ENCODE assay signal across 21 cellular contexts in the genomic region with DNA sequence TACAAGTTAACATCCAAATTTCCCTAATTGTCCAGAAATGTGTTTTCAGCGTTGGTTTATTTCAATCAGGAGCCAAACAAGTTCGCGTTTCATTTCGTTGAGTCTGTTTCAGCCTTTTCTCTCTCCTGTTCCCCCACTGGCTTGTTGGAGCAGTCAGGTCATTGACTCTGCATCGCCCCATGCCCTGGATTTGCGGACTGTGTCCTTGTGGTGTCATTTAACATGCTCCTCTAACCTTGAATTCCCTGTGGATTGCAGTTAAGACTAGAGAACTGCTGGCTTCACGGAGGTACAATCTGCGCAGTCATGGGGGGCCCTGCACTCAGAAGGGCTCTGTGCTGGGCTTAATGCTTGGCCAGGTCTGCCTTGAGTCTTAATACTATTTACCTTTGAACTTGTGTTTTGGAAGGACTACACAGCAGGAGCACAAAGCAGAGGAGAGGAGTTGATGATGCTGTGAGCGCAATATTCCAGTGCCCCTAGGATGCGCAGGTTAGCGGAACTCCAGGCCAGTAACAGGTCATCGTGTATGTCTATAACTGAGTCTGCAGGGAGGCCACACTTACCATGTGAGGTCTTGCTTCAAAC. TPM values are rescaled to one million over a fixed set of nuclear protein-coding genes. Genes with fewer than 3 reads are reported as not detected.
DNase-seq lines count a peak whose midpoint lies in the region; ATAC-seq, FAIRE-seq and TF ChIP-seq lines count a peak whose summit lies in the region.
"Had no signal": no experiment of that assay in that cellular context is flagged by ENCODE, and none has a peak within 500 bp of the region (broad histone marks: within the 10 kb centered on the region; RNA-seq: fewer than 3 reads in every experiment).

No MANE protein-coding gene starts in this region.

- in situ Hi-C loops in IMR-90 (cut with MboI; ENCODE audit: low sequenced_read_pairs) = no loop called here
- in situ Hi-C loops in K562 (cut with MboI) = no loop called here
- in situ Hi-C loops in G401 (cut with HindIII; ENCODE audit: low sequenced_read_pairs) = no loop called here

- H3K9me1 ChIP-seq in IMR-90 (ENCODE audit: insufficient read depth, low read length) (no peaks in the 10 kb centered on the region), K562 (ENCODE audit: control insufficient read depth, insufficient read depth, low read length) (no peaks in the 10 kb centered on the region)

- peak overlapping the region; percentile 9 for H2AK9ac ChIP-seq in IMR-90 (replicated peaks; ENCODE audit: low read depth, low read length, poor library complexity)

- H3K18ac ChIP-seq in IMR-90 (ENCODE audit: low read depth, low read length) (no peak overlapping the region), neuronal stem cell (ENCODE audit: low read length) (no peak overlapping the region)

- H3K27me3 ChIP-seq in IMR-90 (ENCODE audit: control insufficient read depth, insufficient read depth, low read length) = peaks cover 3% of the 10 kb centered on the region
- H3K27me3 ChIP-seq in K562 (ENCODE audit: control insufficient read depth in 2 of 2, insufficient read depth in 2 of 2, low read length in 2 of 2) = no peaks in the 10 kb centered on the region
- no peaks in the 10 kb centered on the region for H3K27me3 ChIP-seq in neuronal stem cell (ENCODE audit: control insufficient read depth in 3 of 3, insufficient read depth in 3 of 3, low read depth in 1 of 3, low read length in 3 of 3)
- H3K27me3 ChIP-seq: BE2C had no signal

- H4K20me1 ChIP-seq in IMR-90 (ENCODE audit: insufficient read depth, low read length) = no peaks in the 10 kb centered on the region
- H4K20me1 ChIP-seq in K562 (replicated peaks; ENCODE audit: control insufficient read depth, insufficient read depth, low read length) = no peaks in the 10 kb centered on the region

- H3K9ac ChIP-seq in IMR-90 (ENCODE audit: low read depth, low read length) (no peak overlapping the region), K562 (ENCODE audit: insufficient read depth in 1 of 2, low read depth in 2 of 2, low read length in 2 of 2) (no peak overlapping the region), neuronal stem cell (ENCODE audit: low read depth, low read length, poor library complexity) (no peak overlapping the region)
- H3K9ac ChIP-seq: GM23248 had no signal

- ATAC-seq in IMR-90 (ENCODE audit: low read depth) = no peak
- peak; percentile 18; the same call in 1 of the 3 replicates for ATAC-seq in K562

- no peaks in the 10 kb centered on the region for H3K79me2 ChIP-seq in K562 (ENCODE audit: control insufficient read depth, insufficient read depth, low read length)

- H3K79me1 ChIP-seq in IMR-90 (ENCODE audit: low read depth in 1 of 2, low read length in 2 of 2) = no peaks in the 10 kb centered on the region
- H3K79me1 ChIP-seq in neuronal stem cell (ENCODE audit: low read depth, low read length) = no peaks in the 10 kb centered on the region

- intact Hi-C loops in IMR-90 (cut with micrococcal nuclease) = loop anchor here (10.0 kb wide), 1 partner anchor 1995 kb away; a partner anchor contains a TSS
- intact Hi-C loops in K562 (cut with micrococcal nuclease) = no loop called here

- H3K23ac ChIP-seq in IMR-90 (ENCODE audit: low read depth, low read length) (no peak overlapping the region), neuronal stem cell (ENCODE audit: low read depth, low read length, poor library complexity) (no peak overlapping the region)

- TF ChIP-seq CTCF in IMR-90 (conservative IDR thresholded peaks at IDR 0.05; ENCODE audit: low read depth, low read length) (no peak), K562 (IDR thresholded peaks at IDR 0.05 in 2 of 3, conservative IDR thresholded peaks at IDR 0.05 in 1 of 3; ENCODE audit: insufficient read depth in 2 of 3, low read depth in 1 of 3, low read length in 3 of 3) (no peak)

- CTCF ChIA-PET in IMR-90 (lab: Yijun Ruan, JAX) = no interaction called here
- CTCF ChIA-PET in K562 (lab: Yijun Ruan, JAX; ENCODE audit: low intra/inter-chr PET ratio) = no interaction called here

- H3K14ac ChIP-seq in IMR-90 (replicated peaks; ENCODE audit: low read depth, low read length) (no peak overlapping the region), neuronal stem cell (ENCODE audit: low read length) (no peak overlapping the region)

- FAIRE-seq in K562 (lab: Jason Lieb, UNC) = no peak
- FAIRE-seq: GM12891, H54, HTR-8/SVneo had no signal

- WGBS in IMR-90 (ENCODE audit: extremely low coverage in 2 of 2, insufficient read length in 1 of 2), 2 experiments = 80% methylated on average over 2 of the region's 12 CpGs; no CpG with 5 or more reads in 1 of the 2 experiments
- WGBS in K562 (ENCODE audit: insufficient coverage, low coverage, missing lambda C conversion rate) = 37% methylated on average over 12 of the region's 12 CpGs
- WGBS in neuronal stem cell (ENCODE audit: extremely low coverage in 2 of 2, insufficient read length in 2 of 2, insufficient replicate concordance in 1 of 2), 2 donors = no CpG with 5 or more reads among the region's 12 CpGs

- H3K4ac ChIP-seq in IMR-90 (ENCODE audit: low read depth, low read length) (no peak overlapping the region), neuronal stem cell (ENCODE audit: low read length) (no peak overlapping the region)

- H3K36me3 ChIP-seq in IMR-90 (ENCODE audit: control insufficient read depth, insufficient read depth, low read length) (no peaks in the 10 kb centered on the region), K562 (ENCODE audit: control insufficient read depth, insufficient read depth, low read length) (no peaks in the 10 kb centered on the region), neuronal stem cell (replicated peaks in 1 of 2; ENCODE audit: control insufficient read depth in 2 of 2, insufficient read depth in 2 of 2, low read length in 2 of 2) (no peaks in the 10 kb centered on the region)
- H3K36me3 ChIP-seq: BE2C had no signal

- H3K9me3 ChIP-seq in IMR-90 (ENCODE audit: control insufficient read depth, insufficient read depth, low read length) (no peaks in the 10 kb centered on the region), K562 (replicated peaks; ENCODE audit: control insufficient read depth, insufficient read depth, low read depth, low read length) (no peaks in the 10 kb centered on the region), neuronal stem cell (replicated peaks in 1 of 2; ENCODE audit: control insufficient read depth in 2 of 2, insufficient read depth in 1 of 2, low read depth in 1 of 2, low read length in 2 of 2) (no peaks in the 10 kb centered on the region)
- H3K9me3 ChIP-seq: BE2C had no signal

- H2BK120ac ChIP-seq in IMR-90 (ENCODE audit: low read depth, low read length) = no peak overlapping the region
- H2BK120ac ChIP-seq in neuronal stem cell (ENCODE audit: low read depth, low read length) = no peak overlapping the region

- no peak for TF ChIP-seq EP300 in K562 (IDR thresholded peaks at IDR 0.05; ENCODE audit: low read length)

- H3K4me3 ChIP-seq in IMR-90 (ENCODE audit: insufficient read depth, low read depth, low read length) = no peak overlapping the region
- H3K4me3 ChIP-seq in K562 = no peak overlapping the region
- H3K4me3 ChIP-seq in neuronal stem cell (ENCODE audit: low read length in 2 of 2) = no peak overlapping the region
- H3K4me3 ChIP-seq: GM23248 had no signal

- H2BK20ac ChIP-seq in IMR-90 (ENCODE audit: low read depth, low read length) = no peak overlapping the region

- H3K27ac ChIP-seq in IMR-90 (ENCODE audit: insufficient read depth, low read length) = no peak overlapping the region
- H3K27ac ChIP-seq in K562 (ENCODE audit: extremely low read depth, low read depth, low read length) = no peak overlapping the region
- no peak overlapping the region for H3K27ac ChIP-seq in neuronal stem cell (replicated peaks; ENCODE audit: low read length)
- H3K27ac ChIP-seq: GM23248 had no signal

- dilution Hi-C loops in IMR-90 (cut with HindIII; ENCODE audit: low sequenced_read_pairs, unreplicated experiment) = no loop called here

- TF ChIP-seq POLR2A in IMR-90 (IDR thresholded peaks at IDR 0.05; ENCODE audit: low read depth, low read length) (no peak), K562 (conservative IDR thresholded peaks at IDR 0.05) (no peak)

- H4K5ac ChIP-seq in IMR-90 (ENCODE audit: low read depth, low read length) = no peak overlapping the region

- POLR2A ChIA-PET in IMR-90 (lab: Charles Lee; ENCODE audit: unreplicated experiment) = no interaction called here
- POLR2A ChIA-PET in K562 (lab: Yijun Ruan, JAX) = no interaction called here

- DNase-seq in IMR-90 (no peak), K562 (ENCODE audit: extremely low read depth in 1 of 4, low spot score in 3 of 4) (no peak), left kidney (ENCODE audit: low read depth, low spot score) (peak; percentile 22), neuronal stem cell (ENCODE audit: low spot score) (no peak), activated gamma-delta T cell treated with Interleukin-2 at 50 U/mL for 16 hours (no peak), AML-193 (lab: John Stamatoyannopoulos, UW) (no peak), G401 (ENCODE audit: low spot score) (no peak)
- DNase-seq: BE2C; C1 segment of cervical spinal cord; CD4-positive, CD25-positive, alpha-beta regulatory T cell; CD8-positive, alpha-beta memory T cell; COR-L47; DMS 273 treated with DMSO at 0.1 percent for 48 hours; DMS53; DND-41; EL; GM23248; HCEC 1CT had no signal

- BruUV-seq in IMR-90 (replicated peaks; lab: Mats Ljungman, UMichigan) (no TSS peak), K562 (replicated peaks; lab: Mats Ljungman, UMichigan) (no TSS peak)

- no peaks in the 10 kb centered on the region for H3K4me1 ChIP-seq in IMR-90 (ENCODE audit: control insufficient read depth, insufficient read depth, low read length)
- H3K4me1 ChIP-seq in K562 (replicated peaks in 1 of 2; ENCODE audit: control insufficient read depth in 2 of 2, insufficient read depth in 2 of 2, low read length in 2 of 2) = peaks cover 0 to 6% of the 10 kb centered on the region in 2 experiments; a peak in 2 of 5 replicates
- peaks cover 0 to 3% of the 10 kb centered on the region in 2 donors for H3K4me1 ChIP-seq in neuronal stem cell (ENCODE audit: control insufficient read depth in 2 of 2, insufficient read depth in 1 of 2, low read depth in 1 of 2, low read length in 2 of 2)
- H3K4me1 ChIP-seq: BE2C had no signal

- no peak overlapping the region for H3K56ac ChIP-seq in IMR-90 (ENCODE audit: extremely low read depth, insufficient read depth, low read length)

- H4K8ac ChIP-seq in IMR-90 (ENCODE audit: low read depth in 2 of 2, low read length in 2 of 2) (no peak overlapping the region), neuronal stem cell (ENCODE audit: low read depth, low read length) (no peak overlapping the region)

- H2AFZ ChIP-seq in IMR-90 (replicated peaks; ENCODE audit: low read length, poor library complexity) (no peak overlapping the region), K562 (ENCODE audit: low read depth, low read length) (peak overlapping the region; percentile 60), neuronal stem cell (ENCODE audit: low read length) (peak overlapping the region; percentile 21)
- H2AFZ ChIP-seq: GM23248 had no signal

- H3K4me2 ChIP-seq in IMR-90 (ENCODE audit: low read depth, low read length) = no peak overlapping the region
- no peak overlapping the region; the same call in 1 of the 2 replicates for H3K4me2 ChIP-seq in K562 (ENCODE audit: insufficient read depth, low read length)
- no peak overlapping the region for H3K4me2 ChIP-seq in neuronal stem cell (ENCODE audit: insufficient read depth, low read length, poor library complexity, severe bottlenecking)

- H2BK5ac ChIP-seq in IMR-90 (ENCODE audit: low read depth, low read length, poor library complexity, severe bottlenecking) = no peak overlapping the region
- no peak overlapping the region for H2BK5ac ChIP-seq in neuronal stem cell (ENCODE audit: low read length)

- H2AK5ac ChIP-seq in IMR-90 (ENCODE audit: low read depth, low read length) = no peak overlapping the region
- no peak overlapping the region for H2AK5ac ChIP-seq in neuronal stem cell (ENCODE audit: low read depth, low read length)

- no peak overlapping the region for H2BK15ac ChIP-seq in IMR-90 (ENCODE audit: low read depth, low read length)
- no peak overlapping the region for H2BK15ac ChIP-seq in neuronal stem cell (ENCODE audit: low read length)

- H2BK12ac ChIP-seq in neuronal stem cell (ENCODE audit: low read length) = no peak overlapping the region

- H4K91ac ChIP-seq in IMR-90 (ENCODE audit: insufficient read depth, low read depth, low read length) = no peak overlapping the region
- H4K91ac ChIP-seq in neuronal stem cell (ENCODE audit: low read depth, low read length, poor library complexity) = no peak overlapping the region

- TF ChIP-seq RAD21 in IMR-90 (IDR thresholded peaks at IDR 0.05; ENCODE audit: low read length) = no peak
- no peak for TF ChIP-seq RAD21 in K562 (CRISPR knock-in tag; conservative IDR thresholded peaks at IDR 0.05 in 1 of 2, IDR thresholded peaks at IDR 0.05 in 1 of 2)

RNA-seq across cellular contexts. Expression of a gene that starts 5.5 kb away (rescaled TPM):
- total RNA-seq in IMR-90 (2012; rRNA removed) = 7.2 and 9.7 TPM in 2 replicates
- polyA plus RNA-seq in IMR-90 (2012; rRNA removed) = 2.6 and 3.0 TPM in 2 replicates
- polyA plus RNA-seq in IMR-90 (2012; cell fraction: cytosol; rRNA removed) = 0.62 and 1.0 TPM in 2 replicates
- polyA plus RNA-seq in IMR-90 (2012; cell fraction: nucleus; rRNA removed; ENCODE audit: low replicate concordance) = 1.5 and 23.2 TPM in 2 replicates
- total RNA-seq in K562 (2011; cell fraction: chromatin; rRNA removed; ENCODE audit: low replicate concordance) = 13.5 and 50.3 TPM in 2 replicates
- 7.0 and 7.7 TPM in 2 replicates for total RNA-seq in K562 (2011; cell fraction: nucleolus; rRNA removed)
- total RNA-seq in K562 (2011; cell fraction: nucleoplasm; rRNA removed) = 13.1 and 15.0 TPM in 2 replicates
- total RNA-seq in K562 (2014; rRNA removed) = 2.9 and 3.8 TPM in 2 replicates
- 9.6 and 11.1 TPM in 2 replicates for total RNA-seq in K562 (2014; rRNA removed; fragmentation: Illumina TruSeq; extraction: Trizol)
- 6.5 and 6.7 TPM in 2 replicates for total RNA-seq in K562 (2015; rRNA removed; fragmentation: Illumina TruSeq; extraction: Trizol)
- 5.7 and 7.0 TPM in 2 replicates for total RNA-seq in K562 (2021)
- polyA plus RNA-seq in K562 (2011; rRNA removed) = 0.77 and 8.9 TPM in 2 replicates
- 1.3 TPM in 2 replicates for polyA plus RNA-seq in K562 (2011; cell fraction: cytosol; rRNA removed)
- polyA plus RNA-seq in K562 (2011; cell fraction: nucleus; rRNA removed) = 1.9 and 11.7 TPM in 2 replicates
- polyA plus RNA-seq in K562 (2012) = 2.5 and 4.2 TPM in 2 replicates
- polyA plus RNA-seq in K562 (2014; fragmentation: Illumina TruSeq; extraction: Trizol) = 3.2 and 3.9 TPM in 2 replicates
- 1 to 10 TPM; 3.2 to 3.4 TPM for polyA plus RNA-seq in K562 (2014; fragmentation: Nextera tagmentation; extraction: Ambion mirVana)
- polyA plus RNA-seq in K562 (2014; rRNA removed) = 2.5 and 6.6 TPM in 2 replicates
- polyA minus RNA-seq in K562 (2011; rRNA and poly(A)+ RNA removed) = 1.3 and 12.8 TPM in 2 replicates
- polyA minus RNA-seq in K562 (2011; cell fraction: cytosol; rRNA and poly(A)+ RNA removed) = 3.8 TPM in 1 of 2 replicates, not detected in the other
- polyA minus RNA-seq in K562 (2011; cell fraction: nucleus; rRNA and poly(A)+ RNA removed) = 2.3 and 16.0 TPM in 2 replicates
- 6.7 TPM for polyA plus RNA-seq in neuronal stem cell (2013, experiment 1 of 2)
- polyA plus RNA-seq in neuronal stem cell (2013, experiment 2 of 2) = 6.7 TPM
- 6.6 and 11.6 TPM in 2 replicates for total RNA-seq in G401 (2014; rRNA removed; shearing (Covaris generic))
